In the genomic region with DNA sequence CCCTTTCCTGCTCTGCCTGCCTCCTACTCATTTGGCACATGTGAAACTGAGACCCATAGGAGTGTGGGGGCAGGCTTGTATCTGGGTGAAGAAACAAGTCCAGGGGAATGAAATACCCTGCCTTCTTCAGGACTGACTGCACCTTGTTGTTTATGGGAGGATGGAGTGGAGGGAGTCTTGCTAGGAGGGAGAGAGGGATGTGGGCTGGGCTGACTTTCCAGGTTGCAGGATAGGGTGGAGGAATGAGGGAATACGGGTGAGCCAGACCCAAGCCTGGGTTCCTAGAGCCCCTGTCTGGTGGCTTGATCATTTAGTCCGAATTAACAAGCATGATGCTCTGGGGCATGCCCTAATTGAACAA, we compare ENCODE assay signal across 8 cellular contexts. TPM values are rescaled to one million over a fixed set of nuclear protein-coding genes. Genes with fewer than 3 reads are reported as not detected.
A peak's percentile ranks its signal among the peaks of the same experiment; 100 is the strongest.
DNase-seq lines count a peak whose midpoint lies in the region; ATAC-seq lines count a peak whose summit lies in the region.

No MANE protein-coding gene starts in this region.

- peaks cover 45% of the 10 kb centered on the region for H3K4me1 ChIP-seq in CD4-positive, CD25-positive, alpha-beta regulatory T cell (ENCODE audit: control insufficient read depth, insufficient read depth, low read length, poor library complexity, severe bottlenecking)
- H3K4me1 ChIP-seq in ectodermal cell (ENCODE audit: control insufficient read depth, insufficient read depth, low read length) (peaks cover 61% of the 10 kb centered on the region), neuronal stem cell (ENCODE audit: control insufficient read depth in 2 of 2, insufficient read depth in 1 of 2, low read depth in 1 of 2, low read length in 2 of 2) (peaks cover 50 to 59% of the 10 kb centered on the region in 2 donors)

- ATAC-seq in CD4-positive, CD25-positive, alpha-beta regulatory T cell (ENCODE audit: low read depth in 2 of 2) = no peak

- no peaks in the 10 kb centered on the region for H3K9me3 ChIP-seq in CD4-positive, CD25-positive, alpha-beta regulatory T cell (ENCODE audit: control insufficient read depth in 2 of 2, low read length in 2 of 2)
- H3K9me3 ChIP-seq in MG63 = no peaks in the 10 kb centered on the region
- H3K9me3 ChIP-seq in ectodermal cell (ENCODE audit: control insufficient read depth, low read length) = no peaks in the 10 kb centered on the region
- no peaks in the 10 kb centered on the region for H3K9me3 ChIP-seq in neuronal stem cell (replicated peaks in 1 of 2; ENCODE audit: control insufficient read depth in 2 of 2, insufficient read depth in 1 of 2, low read depth in 1 of 2, low read length in 2 of 2)

- no peak overlapping the region for H2BK12ac ChIP-seq in neuronal stem cell (ENCODE audit: low read length)

- H3K4me2 ChIP-seq in neuronal stem cell (ENCODE audit: insufficient read depth, low read length, poor library complexity, severe bottlenecking) = peak overlapping the region; percentile 99

- H3K9ac ChIP-seq in neuronal stem cell (ENCODE audit: low read depth, low read length, poor library complexity) = no peak overlapping the region

- no peak overlapping the region for H2BK5ac ChIP-seq in neuronal stem cell (ENCODE audit: low read length)

- 37 to 44% methylated on average over 2 of the region's 2 CpGs for WGBS in ectodermal cell, 2 experiments
- WGBS in neuronal stem cell (ENCODE audit: extremely low coverage in 2 of 2, insufficient read length in 2 of 2, insufficient replicate concordance in 1 of 2), 2 donors = no CpG with 5 or more reads among the region's 2 CpGs

- peaks cover 6 to 56% (median 21%) of the 10 kb centered on the region in 4 donors for H3K4me1 Mint-ChIP-seq in CD4-positive, CD25-positive, alpha-beta regulatory T cell

- H3K4me3 ChIP-seq in CD4-positive, CD25-positive, alpha-beta regulatory T cell (ENCODE audit: low read depth, low read length) = no peak overlapping the region
- H3K4me3 ChIP-seq in MG63 (peak overlapping the region; percentile 98), ectodermal cell (ENCODE audit: insufficient read depth, low read depth, low read length) (peak overlapping the region; percentile 16), neuronal stem cell (ENCODE audit: low read length in 2 of 2) (peak overlapping the region; percentile 54 to 88)

- no peak overlapping the region for H4K91ac ChIP-seq in neuronal stem cell (ENCODE audit: low read depth, low read length, poor library complexity)

- H3K27me3 ChIP-seq in CD4-positive, CD25-positive, alpha-beta regulatory T cell (ENCODE audit: control insufficient read depth, insufficient read depth, low read length) = peaks cover 10% of the 10 kb centered on the region
- H3K27me3 ChIP-seq in MG63 (no peaks in the 10 kb centered on the region), ectodermal cell (ENCODE audit: control insufficient read depth, insufficient read depth, low read length, poor library complexity, severe bottlenecking) (peaks cover 15% of the 10 kb centered on the region), neuronal stem cell (ENCODE audit: control insufficient read depth in 3 of 3, insufficient read depth in 3 of 3, low read depth in 1 of 3, low read length in 3 of 3) (peaks cover 0 to 12% (median 0%) of the 10 kb centered on the region in 3 experiments)

- H3K23ac ChIP-seq in neuronal stem cell (ENCODE audit: low read depth, low read length, poor library complexity) = no peak overlapping the region

- H2AK5ac ChIP-seq in neuronal stem cell (ENCODE audit: low read depth, low read length) = no peak overlapping the region

- H3K18ac ChIP-seq in neuronal stem cell (ENCODE audit: low read length) = peak overlapping the region; percentile 90

- H2AFZ ChIP-seq in neuronal stem cell (ENCODE audit: low read length) = no peak overlapping the region

- peak overlapping the region in 2 of 3 donors; percentile 23 to 65 for H3K27ac Mint-ChIP-seq in CD4-positive, CD25-positive, alpha-beta regulatory T cell

- H3K4ac ChIP-seq in neuronal stem cell (ENCODE audit: low read length) = peak overlapping the region; percentile 7

- H3K9me3 Mint-ChIP-seq in CD4-positive, CD25-positive, alpha-beta regulatory T cell = no peaks in the 10 kb centered on the region

- peaks cover 52% of the 10 kb centered on the region for H3K27me3 Mint-ChIP-seq in CD4-positive, CD25-positive, alpha-beta regulatory T cell

- no peak overlapping the region for H2BK120ac ChIP-seq in neuronal stem cell (ENCODE audit: low read depth, low read length)

- no peak for DNase-seq in CD4-positive, CD25-positive, alpha-beta regulatory T cell
- DNase-seq in MG63 (no peak), neuronal stem cell (ENCODE audit: low spot score) (no peak), middle frontal gyrus (ENCODE audit: extremely low spot score, low spot score) (no peak), 8988T (no peak), NCI-H1105 (lab: John Stamatoyannopoulos, UW) (no peak), NCI-H2171 (lab: John Stamatoyannopoulos, UW) (no peak)

- no peaks in the 10 kb centered on the region for H3K36me3 Mint-ChIP-seq in CD4-positive, CD25-positive, alpha-beta regulatory T cell

- no peak overlapping the region for H2BK15ac ChIP-seq in neuronal stem cell (ENCODE audit: low read length)

- peaks cover 20% of the 10 kb centered on the region for H3K79me1 ChIP-seq in neuronal stem cell (ENCODE audit: low read depth, low read length)

- no peak overlapping the region for H3K27ac ChIP-seq in CD4-positive, CD25-positive, alpha-beta regulatory T cell (ENCODE audit: insufficient read depth, low read length, poor library complexity, severe bottlenecking)
- H3K27ac ChIP-seq in ectodermal cell (ENCODE audit: insufficient read depth, low read depth, low read length, poor library complexity, severe bottlenecking) = peak overlapping the region; percentile 82
- peak overlapping the region; percentile 90 for H3K27ac ChIP-seq in neuronal stem cell (replicated peaks; ENCODE audit: low read length)

- H3K14ac ChIP-seq in neuronal stem cell (ENCODE audit: low read length) = no peak overlapping the region

- no peak overlapping the region for H4K8ac ChIP-seq in neuronal stem cell (ENCODE audit: low read depth, low read length)

- peak overlapping the region; percentile 13 to 57 (median 38) for H3K4me3 Mint-ChIP-seq in CD4-positive, CD25-positive, alpha-beta regulatory T cell

- no peaks in the 10 kb centered on the region for H3K36me3 ChIP-seq in CD4-positive, CD25-positive, alpha-beta regulatory T cell (ENCODE audit: control insufficient read depth, insufficient read depth, low read length)
- H3K36me3 ChIP-seq in MG63 = peaks cover 46% of the 10 kb centered on the region
- H3K36me3 ChIP-seq in ectodermal cell (ENCODE audit: control insufficient read depth, insufficient read depth, low read length) = no peaks in the 10 kb centered on the region
- peaks cover 0 to 6% of the 10 kb centered on the region in 2 donors for H3K36me3 ChIP-seq in neuronal stem cell (replicated peaks in 1 of 2; ENCODE audit: control insufficient read depth in 2 of 2, insufficient read depth in 2 of 2, low read length in 2 of 2)

RNA-seq across cellular contexts. Expression of a gene that starts 3.3 kb away (rescaled TPM):
- 4.6 TPM for total RNA-seq in CD4-positive, CD25-positive, alpha-beta regulatory T cell
- 10 to 100 TPM in 1 of 4 donors, 1 to 10 TPM in 3; 7.2 to 12.7 (median 8.4) TPM for polyA plus RNA-seq in CD4-positive, CD25-positive, alpha-beta regulatory T cell
- total RNA-seq in MG63 (2014; rRNA removed; shearing (Covaris generic); ENCODE audit: low replicate concordance) = 133 and 193 TPM in 2 replicates
- polyA plus RNA-seq in ectodermal cell (2013, experiment 1 of 4) = 45.6 TPM
- polyA plus RNA-seq in ectodermal cell (2013, experiment 2 of 4) = 46.4 TPM
- polyA plus RNA-seq in ectodermal cell (2013, experiment 3 of 4) = 36.6 TPM
- polyA plus RNA-seq in ectodermal cell (2013, experiment 4 of 4) = 37.7 TPM
- polyA plus RNA-seq in neuronal stem cell (2013, experiment 1 of 2) = 30.9 TPM
- polyA plus RNA-seq in neuronal stem cell (2013, experiment 2 of 2) = 32.1 TPM

Comparison
In these comparisons a context has a peak if more than half of its experiments do, and no peak if none do; other contexts are left out.
1. RNA of a gene that starts 3.3 kb away (total RNA-seq): 133 to 193 TPM in MG63; 4.6 TPM in CD4-positive, CD25-positive, alpha-beta regulatory T cell (single experiment); every median in the first group is over 10 times any median in the second.